Comparison of ENCODE assay signal across 13 cellular contexts in genomic region chr2:217897816-217898806, GRCh38.
DNase-seq lines count a peak whose midpoint lies in the region; ATAC-seq and TF ChIP-seq lines count a peak whose summit lies in the region.
"Had no signal": no experiment of that assay in that cellular context is flagged by ENCODE, and none has a peak within 500 bp of the region (broad histone marks: within the 10 kb centered on the region; RNA-seq: fewer than 3 reads in every experiment).

No MANE protein-coding gene starts in this region.

- H2AFZ ChIP-seq in hepatocyte, result no peak overlapping the region

- TF ChIP-seq CTCF in C4-2B (conservative IDR thresholded peaks at IDR 0.05) (no peak), hepatocyte (IDR thresholded peaks at IDR 0.05; ENCODE audit: poor library complexity) (no peak), psoas muscle (IDR thresholded peaks at IDR 0.05) (no peak)

- no peaks in the 10 kb centered on the region for H3K36me3 ChIP-seq in hepatocyte (replicated peaks; ENCODE audit: insufficient read depth, low read depth)
- H3K36me3 ChIP-seq in psoas muscle (ENCODE audit: insufficient read depth in 1 of 2, low read depth in 1 of 2), result peaks cover 3 to 63% of the 10 kb centered on the region in 2 donors
- H3K36me3 ChIP-seq in CD8-positive, alpha-beta memory T cell (ENCODE audit: insufficient read depth, low read length), result no peaks in the 10 kb centered on the region

- no peak overlapping the region for H3K4me3 Mint-ChIP-seq in CD8-positive, alpha-beta memory T cell
- H3K4me3 Mint-ChIP-seq: activated CD4-positive, alpha-beta T cell treated with anti-CD3 and anti-CD28 coated beads, Interleukin-2, amount 10 ng/mL, durations not matched to agents 24 days and 14 days had no signal

- H3K4me3 ChIP-seq in hepatocyte, result no peak overlapping the region
- H3K4me3 ChIP-seq in psoas muscle, result no peak overlapping the region
- no peak overlapping the region for H3K4me3 ChIP-seq in CD8-positive, alpha-beta memory T cell (ENCODE audit: low read length)
- H3K4me3 ChIP-seq: SK-N-MC had no signal

- H3K9me3 Mint-ChIP-seq in CD8-positive, alpha-beta memory T cell, result no peaks in the 10 kb centered on the region
- H3K9me3 Mint-ChIP-seq: activated CD4-positive, alpha-beta T cell treated with anti-CD3 and anti-CD28 coated beads, Interleukin-2, amount 10 ng/mL, durations not matched to agents 24 days and 14 days had no signal

- no peak overlapping the region for H3K27ac Mint-ChIP-seq in CD8-positive, alpha-beta memory T cell
- H3K27ac Mint-ChIP-seq: activated CD4-positive, alpha-beta T cell treated with anti-CD3 and anti-CD28 coated beads, Interleukin-2, amount 10 ng/mL, durations not matched to agents 24 days and 14 days had no signal

- intact Hi-C loops in psoas muscle (cut with DNase I), result loop anchor here in 1 of 2 donors (5.0 kb wide), 1 partner anchor 89 kb away; no protein-coding TSS in a partner anchor

- peaks cover 0 to 7% of the 10 kb centered on the region in 2 donors for H3K27me3 Mint-ChIP-seq in CD8-positive, alpha-beta memory T cell
- H3K27me3 Mint-ChIP-seq: activated CD4-positive, alpha-beta T cell treated with anti-CD3 and anti-CD28 coated beads, Interleukin-2, amount 10 ng/mL, durations not matched to agents 24 days and 14 days had no signal

- CTCF ChIA-PET in CD8-positive, alpha-beta memory T cell (lab: Charles Lee), result interaction anchor here (0.7 kb wide), 1 partner anchor 11 kb away, joined by 4 read pairs; no protein-coding TSS in a partner anchor

- no peaks in the 10 kb centered on the region for H4K20me1 ChIP-seq in hepatocyte (ENCODE audit: insufficient read depth, poor library complexity, severe bottlenecking)

- 91% methylated on average over 22 of the region's 23 CpGs for WGBS in hepatocyte (ENCODE audit: low lambda C conversion rate, missing lambda C conversion rate)
- 27 to 39% (median 36%) methylated on average over 23 of the region's 23 CpGs for WGBS in psoas muscle, 3 donors

- peak in 3 of 4 donors; percentile 17 to 50 (median 35) for ATAC-seq in psoas muscle

- H3K27me3 ChIP-seq in hepatocyte, result no peaks in the 10 kb centered on the region
- H3K27me3 ChIP-seq in psoas muscle (ENCODE audit: insufficient read depth in 3 of 3, low read length in 2 of 3), result no peaks in the 10 kb centered on the region
- no peaks in the 10 kb centered on the region for H3K27me3 ChIP-seq in CD8-positive, alpha-beta memory T cell (ENCODE audit: insufficient read depth, low read length, poor library complexity, severe bottlenecking)

- POLR2A ChIA-PET in CD8-positive, alpha-beta memory T cell (lab: Charles Lee), result no interaction called here

- DNase-seq in astrocyte of the hippocampus (ENCODE audit: low read depth, low spot score) (peak; percentile 34), hepatocyte (ENCODE audit: low spot score) (peak; percentile 40), psoas muscle (peak; percentile 62 to 80), MV-4-11 (lab: John Stamatoyannopoulos, UW) (no peak), NCI-H1694 (lab: John Stamatoyannopoulos, UW) (no peak), germinal center (ENCODE audit: low spot score) (no peak)
- DNase-seq in CD8-positive, alpha-beta memory T cell, result no peak
- DNase-seq: activated CD4-positive, alpha-beta T cell treated with anti-CD3 and anti-CD28 coated beads, Interleukin-2, amount 10 ng/mL, durations not matched to agents 24 days and 14 days; activated naive CD4-positive, alpha-beta T cell; Karpas-422; NCI-H69 had no signal

- H3K9me3 ChIP-seq in hepatocyte (ENCODE audit: low read depth), result no peaks in the 10 kb centered on the region
- H3K9me3 ChIP-seq in psoas muscle, result no peaks in the 10 kb centered on the region
- H3K9me3 ChIP-seq in CD8-positive, alpha-beta memory T cell (ENCODE audit: low read length), result no peaks in the 10 kb centered on the region

- H3K79me2 ChIP-seq in hepatocyte, result peaks cover 4% of the 10 kb centered on the region

- H3K9me2 ChIP-seq in hepatocyte (replicated peaks; ENCODE audit: insufficient read depth), result no peaks in the 10 kb centered on the region

- H3K36me3 Mint-ChIP-seq in CD8-positive, alpha-beta memory T cell, result no peaks in the 10 kb centered on the region

- no peaks in the 10 kb centered on the region for H3K4me1 Mint-ChIP-seq in CD8-positive, alpha-beta memory T cell
- H3K4me1 Mint-ChIP-seq: activated CD4-positive, alpha-beta T cell treated with anti-CD3 and anti-CD28 coated beads, Interleukin-2, amount 10 ng/mL, durations not matched to agents 24 days and 14 days had no signal

- no peak overlapping the region for H3K4me2 ChIP-seq in hepatocyte

- H3K4me1 ChIP-seq in hepatocyte (ENCODE audit: insufficient read depth), result peaks cover 32% of the 10 kb centered on the region
- peaks cover 60% of the 10 kb centered on the region for H3K4me1 ChIP-seq in psoas muscle
- H3K4me1 ChIP-seq in CD8-positive, alpha-beta memory T cell (ENCODE audit: insufficient read depth, low read length), result no peaks in the 10 kb centered on the region

- H3K27ac ChIP-seq in C4-2B (peak overlapping the region; percentile 74), hepatocyte (peak overlapping the region; percentile 53), psoas muscle (peak overlapping the region; percentile 89)
- no peak overlapping the region for H3K27ac ChIP-seq in CD8-positive, alpha-beta memory T cell (ENCODE audit: low read depth, low read length)
- H3K27ac ChIP-seq: SK-N-MC had no signal

Comparison
In these comparisons a context has a peak if more than half of its experiments do, and no peak if none do; other contexts are left out.
1. DNase-seq: peak in astrocyte of the hippocampus (single experiment), hepatocyte (single experiment) and psoas muscle (2 of 2); none in CD8-positive, alpha-beta memory T cell (0 of 5), MV-4-11 (single experiment), NCI-H1694 (single experiment) and germinal center (single experiment).